ENCODE assay signal across 19 cellular contexts in the genomic region with DNA sequence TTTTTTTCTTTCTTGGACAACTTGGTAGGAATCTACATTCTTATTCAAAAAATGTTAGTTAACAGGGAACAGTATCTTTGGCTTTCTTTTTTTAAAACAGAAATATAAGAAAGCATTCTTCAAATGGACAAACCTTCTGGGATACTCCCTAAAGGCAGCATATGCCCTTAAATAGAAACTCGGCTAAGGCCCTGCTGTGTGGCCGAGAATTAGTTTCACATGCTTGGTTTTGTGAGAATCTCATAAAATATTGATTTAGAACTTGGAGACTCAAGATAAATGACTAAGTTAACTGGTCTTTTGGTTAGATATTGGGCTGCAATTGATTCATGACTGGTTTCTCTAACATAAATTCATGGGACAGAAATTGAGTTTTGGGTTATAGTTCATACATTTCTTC.
"Had no signal": no experiment of that assay in that cellular context is flagged by ENCODE, and none has a peak within 500 bp of the region (broad histone marks: within the 10 kb centered on the region; RNA-seq: fewer than 3 reads in every experiment).

No MANE protein-coding gene starts in this region.

- DNase-seq: cortex of kidney; effector memory CD4-positive, alpha-beta T cell; heart left ventricle; hippocampal formation; left colon; left ventricle myocardium superior; mesenchymal stem cell; naive thymus-derived CD4-positive, alpha-beta T cell; right cardiac atrium; small intestine; stimulated activated CD4-positive, alpha-beta T cell treated with anti-CD3 and anti-CD28 coated beads, Interleukin-12 subunit alpha, Interleukin-12 subunit beta, amount 100 ng/mL, for 4 hours; stimulated activated naive CD4-positive, alpha-beta T cell; thyroid gland; uterus had no signal

- H3K36me3 ChIP-seq: esophagus muscularis mucosa, heart left ventricle, suprapubic skin, thyroid gland, uterus had no signal

- H3K4me1 ChIP-seq: heart left ventricle, uterus had no signal

- H3K4me3 ChIP-seq: esophagus muscularis mucosa, heart left ventricle, lung, suprapubic skin, thyroid gland, uterus had no signal

- H3K27ac ChIP-seq: epithelial cell of prostate, esophagus muscularis mucosa, heart left ventricle, suprapubic skin, thyroid gland had no signal

- H3K27me3 ChIP-seq: esophagus muscularis mucosa, heart left ventricle, suprapubic skin, thyroid gland, uterus had no signal

- H3K9me3 ChIP-seq: esophagus muscularis mucosa, heart left ventricle, suprapubic skin, thyroid gland, uterus had no signal

- FAIRE-seq: frontal cortex, small intestine had no signal
